8 cellular contexts compared by ENCODE assay signal in genomic region chr6:157221049-157221816, GRCh38.
DNase-seq lines count a peak whose midpoint lies in the region; ATAC-seq, FAIRE-seq and TF ChIP-seq lines count a peak whose summit lies in the region.

No MANE protein-coding gene starts in this region.

- peak overlapping the region; percentile 73 for H3K4me3 Mint-ChIP-seq in chondrocyte (ENCODE audit: unreplicated experiment)

- ATAC-seq in DND-41 (ENCODE audit: insufficient read depth, low read depth): peak; percentile 50; the same call in 2 of the 3 replicates
- ATAC-seq in HG02571 (IDR thresholded peaks at IDR 0.05; ENCODE audit: unreplicated experiment): peak; percentile 46
- ATAC-seq in HepG2: peak; percentile 72

- no peaks in the 10 kb centered on the region for H3K79me2 ChIP-seq in DND-41 (ENCODE audit: insufficient read depth, low read length)
- H3K79me2 ChIP-seq in HepG2 (ENCODE audit: insufficient read depth, low read length): no peaks in the 10 kb centered on the region

- H3K9me3 ChIP-seq in DND-41 (ENCODE audit: insufficient read depth, low read length, severe bottlenecking) (no peaks in the 10 kb centered on the region), HepG2 (ENCODE audit: low read length) (no peaks in the 10 kb centered on the region)

- intact Hi-C loops in HepG2 (cut with micrococcal nuclease; ENCODE audit: unreplicated experiment): loop anchor here (2.0 kb wide), 1 partner anchor 52 kb away; no protein-coding TSS in a partner anchor

- H3K27ac Mint-ChIP-seq in chondrocyte (ENCODE audit: unreplicated experiment): peak overlapping the region; percentile 87

- H3K9me3 Mint-ChIP-seq in chondrocyte (ENCODE audit: low read depth): no peaks in the 10 kb centered on the region

- no TSS peak for BruUV-seq in HepG2 (replicated peaks; lab: Mats Ljungman, UMichigan)

- H4K20me1 ChIP-seq in DND-41 (ENCODE audit: insufficient read depth, low read length) (no peaks in the 10 kb centered on the region), HepG2 (ENCODE audit: insufficient read depth, low read length) (no peaks in the 10 kb centered on the region)

- TF ChIP-seq POLR2A in HepG2 (IDR thresholded peaks at IDR 0.05; ENCODE audit: insufficient read depth in 1 of 2, low read depth in 2 of 2, low read length in 2 of 2): no peak

- POLR2A ChIA-PET in HepG2 (lab: Yijun Ruan, JAX): no interaction called here

- H3K27ac ChIP-seq in DND-41 (ENCODE audit: low read length): no peak overlapping the region
- no peak overlapping the region for H3K27ac ChIP-seq in HepG2 (ENCODE audit: extremely low read length, insufficient read depth, low read length)

- H3K27me3 ChIP-seq in DND-41 (ENCODE audit: insufficient read depth, low read length, poor library complexity) (no peaks in the 10 kb centered on the region), HepG2 (ENCODE audit: control insufficient read depth in 1 of 2, insufficient read depth in 2 of 2, low read length in 2 of 2) (peaks cover 13 to 60% of the 10 kb centered on the region in 2 experiments)

- no peak overlapping the region for H2AFZ ChIP-seq in DND-41 (ENCODE audit: low read depth, low read length)
- peak overlapping the region; percentile 24 for H2AFZ ChIP-seq in HepG2 (ENCODE audit: low read length)

- in situ Hi-C loops in HepG2 (cut with HindIII; ENCODE audit: extremely low pct_ligation_motif_present, low pct_unique_long_range_greater_than_20kb): no loop called here

- H3K36me3 Mint-ChIP-seq in chondrocyte (ENCODE audit: low read depth): no peaks in the 10 kb centered on the region

- H3K4me1 ChIP-seq in DND-41 (ENCODE audit: insufficient read depth, low read length) (no peaks in the 10 kb centered on the region), HepG2 (ENCODE audit: insufficient read depth, low read length) (peaks cover 23% of the 10 kb centered on the region)

- FAIRE-seq in HepG2 (lab: Jason Lieb, UNC): peak; percentile 64

- H3K4me3 ChIP-seq in DND-41 (ENCODE audit: low read depth in 1 of 2, low read length in 2 of 2): no peak overlapping the region
- H3K4me3 ChIP-seq in HepG2 (replicated peaks in 1 of 3; ENCODE audit: insufficient read depth in 1 of 3, low read depth in 2 of 3, low read length in 3 of 3): peak overlapping the region; percentile 22 to 53 (median 29); a peak in 4 of 6 replicates

- TF ChIP-seq CTCF in DND-41 (IDR thresholded peaks at IDR 0.05; ENCODE audit: borderline replicate concordance, extremely low read depth, low read length, poor library complexity, severe bottlenecking) (no peak), chondrocyte (IDR thresholded peaks at IDR 0.05) (peak; percentile 63), HepG2 (CRISPR knock-in tag; IDR thresholded peaks at IDR 0.05) (peak; percentile 59)

- H3K4me2 ChIP-seq in DND-41 (ENCODE audit: insufficient read depth, low read length): no peak overlapping the region
- peak overlapping the region; percentile 75 for H3K4me2 ChIP-seq in HepG2 (ENCODE audit: low read depth, low read length)

- no peaks in the 10 kb centered on the region for H3K27me3 Mint-ChIP-seq in chondrocyte (ENCODE audit: low read depth)

- H3K4me1 Mint-ChIP-seq in chondrocyte (ENCODE audit: low read depth): peaks cover 45% of the 10 kb centered on the region

- 23% methylated on average over 41 of the region's 41 CpGs for whole genome bisulfite sequencing in HepG2 (ENCODE audit: low lambda C conversion rate)

- TF ChIP-seq EP300 in HepG2 (IDR thresholded peaks at IDR 0.05; ENCODE audit: low read depth in 2 of 2, low read length in 2 of 2): no peak
- peak; percentile 14; the same call in 1 of the 2 replicates for TF ChIP-seq EP300 in HepG2 (CRISPR knock-in tag; IDR thresholded peaks at IDR 0.05; ENCODE audit: borderline replicate concordance)

- peak; percentile 33 for DNase-seq in DND-41
- DNase-seq in NCI-H460 (ENCODE audit: extremely low read depth, low read depth): peak; percentile 58
- peak; percentile 72 to 77 for DNase-seq in activated CD4-positive, alpha-beta T cell treated with anti-CD3 and anti-CD28 coated beads for 24 hours (ENCODE audit: low read depth in 2 of 2)
- no peak for DNase-seq in chondrocyte (ENCODE audit: low spot score)
- peak; percentile 69 for DNase-seq in HepG2 (ENCODE audit: low spot score)
- peak; percentile 87 for DNase-seq in stimulated activated CD4-positive, alpha-beta T cell treated with anti-CD3 and anti-CD28 coated beads, Interleukin-4, amount 100 ng/mL, for 24 hours
- no peak for DNase-seq in A172 (ENCODE audit: low spot score)

- H3K36me3 ChIP-seq in DND-41 (ENCODE audit: insufficient read depth, low read length): no peaks in the 10 kb centered on the region
- no peaks in the 10 kb centered on the region for H3K36me3 ChIP-seq in HepG2 (replicated peaks in 1 of 2; ENCODE audit: control insufficient read depth in 1 of 2, insufficient read depth in 2 of 2, low read length in 2 of 2)

- TF ChIP-seq RAD21 in HepG2 (CRISPR knock-in tag; IDR thresholded peaks at IDR 0.05): no peak

- H3K9ac ChIP-seq in DND-41 (ENCODE audit: low read depth, low read length): no peak overlapping the region
- H3K9ac ChIP-seq in HepG2 (ENCODE audit: insufficient read depth, low read depth, low read length): peak overlapping the region; percentile 5; the same call in 1 of the 2 replicates

- CTCF ChIA-PET in HepG2 (lab: Yijun Ruan, JAX; ENCODE audit: low intra/inter-chr PET ratio, low total read pairs): no interaction called here

TF ChIP-seq in HepG2, 621 proteins besides CTCF, POLR2A, EP300 and RAD21 (continues in another document):
- TF ChIP-seq MIXL1 (CRISPR knock-in tag; IDR thresholded peaks at IDR 0.05): no peak
- TF ChIP-seq GATAD1 (CRISPR knock-in tag; IDR thresholded peaks at IDR 0.05): no peak
- TF ChIP-seq MED13 (CRISPR knock-in tag; IDR thresholded peaks at IDR 0.05): no peak
- no peak for TF ChIP-seq ZNF251 (CRISPR knock-in tag; IDR thresholded peaks at IDR 0.05)
- TF ChIP-seq HMG20A (CRISPR knock-in tag; IDR thresholded peaks at IDR 0.05; ENCODE audit: borderline replicate concordance): no peak
- TF ChIP-seq MLXIP (CRISPR knock-in tag; IDR thresholded peaks at IDR 0.05; ENCODE audit: borderline replicate concordance): no peak
- TF ChIP-seq TBX3 (IDR thresholded peaks at IDR 0.05; ENCODE audit: borderline replicate concordance): no peak
- TF ChIP-seq ELF3 (CRISPR knock-in tag; IDR thresholded peaks at IDR 0.05): peak; percentile 56; the same call in 1 of the 2 replicates
- no peak for TF ChIP-seq SATB2 (CRISPR knock-in tag; IDR thresholded peaks at IDR 0.05)
- TF ChIP-seq TARDBP (CRISPR knock-in tag; IDR thresholded peaks at IDR 0.05): peak; percentile 69; the same call in 1 of the 2 replicates
- TF ChIP-seq SUZ12 (IDR thresholded peaks at IDR 0.05; ENCODE audit: low read depth, low read length): no peak
- 0 out of 2 replicates have a peak, but pooled peaks have one; percentile 22 for TF ChIP-seq SRY (CRISPR knock-in tag; IDR thresholded peaks at IDR 0.05)
- no peak for TF ChIP-seq KLF9 (CRISPR knock-in tag; IDR thresholded peaks at IDR 0.05; ENCODE audit: low read depth)
- TF ChIP-seq PLSCR1 (CRISPR knock-in tag; IDR thresholded peaks at IDR 0.05; ENCODE audit: borderline replicate concordance): no peak
- no peak for TF ChIP-seq USF2 (IDR thresholded peaks at IDR 0.05; ENCODE audit: low read depth, low read length)
- TF ChIP-seq USF2 (CRISPR knock-in tag; IDR thresholded peaks at IDR 0.05; ENCODE audit: borderline replicate concordance): no peak
- no peak for TF ChIP-seq ZSCAN12 (CRISPR knock-in tag; IDR thresholded peaks at IDR 0.05)
- TF ChIP-seq REPIN1 (CRISPR knock-in tag; IDR thresholded peaks at IDR 0.05; ENCODE audit: borderline replicate concordance, low read depth): peak; percentile 62; the same call in 1 of the 2 replicates

Comparison
In these comparisons a context has a peak if more than half of its experiments do, and no peak if none do; other contexts are left out.
1. DNase-seq: peak in DND-41 (single experiment), NCI-H460 (single experiment), activated CD4-positive, alpha-beta T cell treated with anti-CD3 and anti-CD28 coated beads for 24 hours (2 of 2), HepG2 (single experiment) and stimulated activated CD4-positive, alpha-beta T cell treated with anti-CD3 and anti-CD28 coated beads, Interleukin-4, amount 100 ng/mL, for 24 hours (single experiment); none in chondrocyte (single experiment) and A172 (single experiment).
2. H3K4me3 ChIP-seq: peak in HepG2 (3 of 3); none in DND-41 (0 of 2).
3. Peak in every context shown above with its lines, with median percentiles within 50 percentile points of each other: ATAC-seq.